In the genomic region with DNA sequence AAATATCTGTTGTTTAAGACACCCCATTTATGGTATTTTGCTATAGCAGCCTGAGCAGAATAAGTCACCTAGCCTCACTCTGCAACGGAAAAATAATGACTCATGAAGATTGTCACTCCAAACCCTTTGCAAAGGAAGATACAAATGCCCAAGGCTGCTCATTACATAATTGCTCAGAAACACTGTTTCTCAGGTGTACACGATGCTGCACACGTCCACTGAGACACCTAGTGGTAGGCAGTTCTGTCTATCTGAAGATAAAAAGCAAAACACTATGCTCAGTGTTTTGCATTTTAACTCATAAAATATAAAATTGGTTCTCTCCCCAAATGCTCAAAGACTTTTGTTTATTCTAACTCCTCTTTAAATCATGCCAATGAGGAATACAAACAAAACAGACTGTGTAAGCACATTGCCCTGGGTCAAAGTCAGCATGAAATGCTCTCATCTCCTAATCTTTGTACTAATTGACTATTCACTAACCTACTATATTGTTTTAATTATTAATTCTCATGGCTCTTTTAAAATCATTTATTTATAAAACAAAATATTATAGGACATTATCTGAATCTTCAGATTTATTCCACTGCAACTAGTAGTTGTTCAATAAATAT, we compare ENCODE assay signal across 9 cellular contexts. TPM values are rescaled to one million over a fixed set of nuclear protein-coding genes. Genes with fewer than 3 reads are reported as not detected.
DNase-seq lines count a peak whose midpoint lies in the region; ATAC-seq and TF ChIP-seq lines count a peak whose summit lies in the region.
"Had no signal": no experiment of that assay in that cellular context is flagged by ENCODE, and none has a peak within 500 bp of the region (broad histone marks: within the 10 kb centered on the region; RNA-seq: fewer than 3 reads in every experiment).

No MANE protein-coding gene starts in this region.

- no peaks in the 10 kb centered on the region; the same call in 1 of the 2 replicates for H3K9me2 ChIP-seq in PC-9 (ENCODE audit: insufficient read depth)

- no peaks in the 10 kb centered on the region for H3K27me3 ChIP-seq in PC-9 (ENCODE audit: insufficient read depth, low read depth)

- H3F3A ChIP-seq in PC-9 (ENCODE audit: insufficient read depth, low read depth): 0 out of 2 replicates have a peak, but pooled peaks cover 6% of the 10 kb centered on the region

- CTCF ChIA-PET in PC-9 (lab: Charles Lee): no interaction called here

- H3K4me2 ChIP-seq in PC-9: no peak overlapping the region

- H3K4me3 ChIP-seq in GM12864 (ENCODE audit: low read depth, low read length): no peak overlapping the region
- H3K4me3 ChIP-seq in PC-9: no peak overlapping the region
- H3K4me3 ChIP-seq: thoracic aorta had no signal

- POLR2A ChIA-PET in PC-9 (lab: Charles Lee; ENCODE audit: unreplicated experiment): no interaction called here

- no peak overlapping the region for H2AFZ ChIP-seq in PC-9

- DNase-seq in GM12864 (ENCODE audit: low read depth) (no peak), H4 (ENCODE audit: low spot score) (peak; percentile 59), PC-9 (peak in 1 of 2 experiments; percentile 70), kidney glomerular epithelial cell (lab: John Stamatoyannopoulos, UW) (peak; percentile 52), cerebellar cortex (ENCODE audit: low spot score) (no peak), UCSD-AML1 (lab: John Stamatoyannopoulos, UW; ENCODE audit: unreplicated experiment) (no peak), inferior parietal cortex (ENCODE audit: extremely low spot score) (no peak)

- TF ChIP-seq CTCF in GM12864 (IDR thresholded peaks at IDR 0.05; ENCODE audit: low read depth, low read length, missing control alignments): peak; percentile 55
- peak; percentile 80 for TF ChIP-seq CTCF in PC-9 (conservative IDR thresholded peaks at IDR 0.05)

- no TSS peak for BruUV-seq in PC-9 (replicated peaks; lab: Mats Ljungman, UMichigan)

- H3K27ac ChIP-seq in PC-9: no peak overlapping the region
- H3K27ac ChIP-seq: thoracic aorta had no signal

- H3K9me3 ChIP-seq in PC-9 (ENCODE audit: insufficient read depth, low read depth): no peaks in the 10 kb centered on the region
- H3K9me3 ChIP-seq: thoracic aorta had no signal

- intact Hi-C loops in PC-9 (cut with micrococcal nuclease; ENCODE audit: unreplicated experiment): no loop called here

- H3K36me3 ChIP-seq in PC-9 (ENCODE audit: low read depth): no peaks in the 10 kb centered on the region
- H3K36me3 ChIP-seq: thoracic aorta had no signal

- no peaks in the 10 kb centered on the region for H3K79me2 ChIP-seq in PC-9 (ENCODE audit: low read depth)

- H4K20me1 ChIP-seq in PC-9 (ENCODE audit: insufficient read depth): no peaks in the 10 kb centered on the region

- ATAC-seq in HG03097 (IDR thresholded peaks at IDR 0.05; ENCODE audit: low FRiP score, unreplicated experiment): no peak

- peaks cover 11% of the 10 kb centered on the region; the same call in 1 of the 2 replicates for H3K4me1 ChIP-seq in PC-9 (replicated peaks; ENCODE audit: insufficient read depth)

RNA-seq across cellular contexts. Expression of a gene that starts 7.7 kb away (rescaled TPM):
- total RNA-seq in H4 (2014; rRNA removed; shearing (Covaris generic)): 0.99 and 1.1 TPM in 2 replicates
- total RNA-seq in PC-9 (2021): not detected in 2 replicates

RNA-seq across cellular contexts. Expression of a gene that starts 28.3 kb away (rescaled TPM):
- total RNA-seq in H4 (2014; rRNA removed; shearing (Covaris generic)): 41.3 and 44.5 TPM in 2 replicates
- total RNA-seq in PC-9 (2021): 17.7 and 18.5 TPM in 2 replicates

Comparison
In these comparisons a context has a peak if more than half of its experiments do, and no peak if none do; other contexts are left out.
1. DNase-seq: peak in H4 (single experiment) and kidney glomerular epithelial cell (single experiment); none in GM12864 (single experiment), cerebellar cortex (single experiment), UCSD-AML1 (single experiment) and inferior parietal cortex (single experiment).